In the genomic region with DNA sequence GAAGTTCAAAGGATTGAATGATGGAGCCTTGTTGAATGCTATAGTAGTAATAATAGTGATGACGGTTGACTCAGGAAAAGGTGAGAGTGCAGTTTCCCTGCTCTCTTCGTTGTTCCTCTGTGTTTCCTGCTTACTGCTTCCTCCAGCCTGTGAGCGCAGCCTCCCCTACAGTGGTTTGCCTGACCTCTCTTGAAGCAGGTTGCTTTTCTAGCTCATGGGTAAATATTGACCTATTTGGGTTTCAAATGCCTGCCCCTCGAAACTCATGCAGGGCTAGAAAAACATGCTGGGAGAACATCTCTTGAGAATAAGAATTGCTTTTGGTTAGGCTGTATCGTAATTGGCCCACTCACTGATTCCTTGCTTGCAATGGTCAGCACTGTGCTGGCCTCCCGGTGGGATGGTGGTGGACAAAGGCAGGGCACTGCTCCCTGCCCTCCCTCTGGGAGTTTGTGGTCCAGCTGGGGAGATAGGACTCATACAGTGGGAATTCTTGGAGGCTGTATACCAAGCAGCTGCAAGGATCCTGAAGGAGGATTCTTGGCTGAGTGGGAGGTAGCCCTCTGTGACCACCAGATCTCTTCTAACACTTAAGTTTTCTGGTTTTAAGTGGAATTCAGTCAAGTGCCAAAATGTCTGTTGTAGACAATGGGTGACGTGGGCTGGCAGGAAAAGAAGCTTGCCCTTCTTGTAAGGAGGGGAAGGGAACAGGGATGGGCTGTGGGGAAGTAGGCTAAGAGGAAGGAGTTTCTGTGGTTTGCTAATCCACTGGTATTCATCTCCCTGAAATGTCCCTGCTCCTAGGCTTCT, we compare ENCODE assay signal across 8 cellular contexts. TPM values are rescaled to one million over a fixed set of nuclear protein-coding genes. Genes with fewer than 3 reads are reported as not detected.
A peak's percentile ranks its signal among the peaks of the same experiment; 100 is the strongest.
DNase-seq lines count a peak whose midpoint lies in the region; ATAC-seq and TF ChIP-seq lines count a peak whose summit lies in the region.

No MANE protein-coding gene starts in this region.

- H3K27me3 ChIP-seq in muscle layer of colon (ENCODE audit: control insufficient read depth in 1 of 2, insufficient read depth in 2 of 2, low read length in 2 of 2), result no peaks in the 10 kb centered on the region

- peaks cover 58% of the 10 kb centered on the region for H3K4me1 ChIP-seq in muscle layer of colon (ENCODE audit: insufficient read depth, low read length)

- H3K36me3 ChIP-seq in muscle layer of colon (ENCODE audit: insufficient read depth, low read length), result peaks cover 7% of the 10 kb centered on the region

- peak; percentile 86 for DNase-seq in AG08395 (ENCODE audit: low spot score)
- DNase-seq in Kasumi-1 (lab: John Stamatoyannopoulos, UW), result peak; percentile 77 to 82
- DNase-seq in coronary artery (ENCODE audit: low spot score), result no peak
- DNase-seq in putamen (ENCODE audit: low spot score), result no peak
- no peak for DNase-seq in LoVo (ENCODE audit: low spot score)
- no peak for DNase-seq in DMS114 treated with DMSO at 0.1 percent for 48 hours (lab: John Stamatoyannopoulos, UW; ENCODE audit: unreplicated experiment)
- DNase-seq in omental fat pad (ENCODE audit: low spot score), result no peak

- TF ChIP-seq CTCF in coronary artery (IDR thresholded peaks at IDR 0.05) (no peak), omental fat pad (IDR thresholded peaks at IDR 0.05) (no peak)

- H3K27ac ChIP-seq in coronary artery, result peak overlapping the region; percentile 17 to 82
- peak overlapping the region; percentile 74 for H3K27ac ChIP-seq in muscle layer of colon (ENCODE audit: low read depth, low read length)

- ATAC-seq in omental fat pad (ENCODE audit: low FRiP score), result no peak

- H3K4me3 ChIP-seq in coronary artery (peak overlapping the region; percentile 14), muscle layer of colon (ENCODE audit: low read depth in 1 of 2, low read length in 2 of 2) (no peak overlapping the region)

- no peaks in the 10 kb centered on the region for H3K9me3 ChIP-seq in muscle layer of colon (ENCODE audit: low read length)

- no peak overlapping the region for H3K9ac ChIP-seq in muscle layer of colon (ENCODE audit: low read length)

RNA-seq across cellular contexts. Expression of a gene that starts 5.4 kb away (rescaled TPM):
- 100 to 1,000 TPM in 3 of 4 donors, 10 to 100 TPM in 1; 94.7 to 216 (median 144) TPM for total RNA-seq in omental fat pad

RNA-seq across cellular contexts. Expression of a gene that starts 6.0 kb away (rescaled TPM):
- 100 to 1,000 TPM in 1 of 4 donors, 10 to 100 TPM in 3; 51.4 to 116 (median 85.0) TPM for total RNA-seq in omental fat pad

RNA-seq across cellular contexts. Expression of a gene that starts 12.3 kb away (rescaled TPM):
- 10 to 100 TPM; 20.1 to 38.7 (median 25.5) TPM for total RNA-seq in omental fat pad

RNA-seq across cellular contexts. Expression of a gene that starts 12.8 kb away (rescaled TPM):
- 10 to 100 TPM; 23.3 to 48.7 (median 46.1) TPM for total RNA-seq in omental fat pad

RNA-seq across cellular contexts. Expression of a gene that starts 21.7 kb away (rescaled TPM):
- 10 to 100 TPM in 3 of 4 donors, 1 to 10 TPM in 1; 7.9 to 19.5 (median 12.8) TPM for total RNA-seq in omental fat pad

Comparison
In these comparisons a context has a peak if more than half of its experiments do, and no peak if none do; other contexts are left out.
1. DNase-seq: peak in AG08395 (single experiment) and Kasumi-1 (2 of 2); none in coronary artery (single experiment), putamen (single experiment), LoVo (single experiment), DMS114 treated with DMSO at 0.1 percent for 48 hours (single experiment) and omental fat pad (single experiment).